ENCODE assay signal across 26 cellular contexts in genomic region chr2:111171337-111171930, GRCh38. TPM values are rescaled to one million over a fixed set of nuclear protein-coding genes. Genes with fewer than 3 reads are reported as not detected.
DNase-seq lines count a peak whose midpoint lies in the region; ATAC-seq and TF ChIP-seq lines count a peak whose summit lies in the region.
"Had no signal": no experiment of that assay in that cellular context is flagged by ENCODE, and none has a peak within 500 bp of the region (broad histone marks: within the 10 kb centered on the region; RNA-seq: fewer than 3 reads in every experiment).

No MANE protein-coding gene starts in this region.

- H3K23ac ChIP-seq in mesenchymal stem cell (ENCODE audit: low read length in 2 of 2): peak overlapping the region in 1 of 2 experiments; percentile 20

- H2BK120ac ChIP-seq in mesenchymal stem cell (ENCODE audit: low read depth, low read length): no peak overlapping the region

- WGBS in mesenchymal stem cell: 85% methylated on average over 10 of the region's 10 CpGs

- RAD21 ChIA-PET in HCT116 (lab: Charles Lee; ENCODE audit: low non-redundant PET in 1 of 2, low total read pairs in 2 of 2, uncharacterized antibody in 2 of 2, unreplicated experiment in 2 of 2): no interaction called here

- H2BK15ac ChIP-seq in mesenchymal stem cell (ENCODE audit: low read depth, poor library complexity, severe bottlenecking): no peak overlapping the region

- H3K4me3 ChIP-seq in BE2C (ENCODE audit: low read depth, low read length) (no peak overlapping the region), HCT116 (replicated peaks in 1 of 2; ENCODE audit: low read depth in 1 of 2, low read length in 2 of 2) (no peak overlapping the region), mesenchymal stem cell (ENCODE audit: insufficient read depth in 1 of 2, low read depth in 1 of 2, low read length in 2 of 2) (no peak overlapping the region)
- H3K4me3 ChIP-seq: HAP-1, prostate gland, sigmoid colon, transverse colon had no signal

- no peaks in the 10 kb centered on the region for H3K9me2 ChIP-seq in HCT116 (ENCODE audit: insufficient read depth)

- H4K20me1 ChIP-seq in HCT116 (ENCODE audit: insufficient read depth): no peaks in the 10 kb centered on the region

- H2AFZ ChIP-seq in HCT116 (ENCODE audit: low read depth, low read length, poor library complexity, severe bottlenecking) (no peak overlapping the region), mesenchymal stem cell (ENCODE audit: low read depth, low read length) (no peak overlapping the region)

- H3K79me1 ChIP-seq in mesenchymal stem cell (replicated peaks; ENCODE audit: low read length, poor library complexity, severe bottlenecking): peaks cover 2% of the 10 kb centered on the region

- no peaks in the 10 kb centered on the region for H3K79me2 ChIP-seq in HCT116 (ENCODE audit: insufficient read depth, low read length)

- H3K27me3 ChIP-seq in BE2C (no peaks in the 10 kb centered on the region), HCT116 (ENCODE audit: insufficient read depth, low read length) (no peaks in the 10 kb centered on the region), mesenchymal stem cell (ENCODE audit: control insufficient read depth in 1 of 2, insufficient read depth in 1 of 2, low read length in 2 of 2) (no peaks in the 10 kb centered on the region)
- H3K27me3 ChIP-seq: brain microvascular endothelial cell, transverse colon had no signal

- DNase-seq in BE2C: peak; percentile 13
- DNase-seq in HCT116 (ENCODE audit: low read depth, low spot score): no peak
- peak; percentile 58 for DNase-seq in astrocyte of the hippocampus (ENCODE audit: low read depth, low spot score)
- DNase-seq in mesenchymal stem cell: no peak
- no peak for DNase-seq in posterior vena cava (ENCODE audit: low spot score)
- DNase-seq in left cardiac atrium: no peak
- DNase-seq in ACHN: no peak
- DNase-seq: activated CD4-positive, alpha-beta memory T cell treated with anti-CD3 and anti-CD28 coated beads for 36 hours; activated naive CD4-positive, alpha-beta T cell treated with anti-CD3 and anti-CD28 coated beads, Interleukin-2, amount 50 U/mL, for 16 hours; brain microvascular endothelial cell; C1 segment of cervical spinal cord; DMS153; hippocampal formation; left colon; NCI-H1092; NCI-H1694; NCI-H446 treated with DMSO at 0.1 percent for 48 hours; sigmoid colon; stimulated activated CD4-positive, alpha-beta T cell treated with anti-CD3 and anti-CD28 coated beads, Interleukin-12 subunit alpha, Interleukin-12 subunit beta, amount 100 ng/mL, for 4 hours; stimulated activated CD4-positive, alpha-beta T cell treated with anti-CD3 and anti-CD28 coated beads, Interleukin-4, amount 100 ng/mL, for 24 hours; T-helper 2 cell; transverse colon had no signal

- in situ Hi-C loops in ACHN (cut with HindIII; ENCODE audit: low pct_ligation_motif_present, low pct_unique_long_range_greater_than_20kb, low sequenced_read_pairs): no loop called here

- no peak overlapping the region for H4K91ac ChIP-seq in mesenchymal stem cell (ENCODE audit: low read length)

- H2AK5ac ChIP-seq in mesenchymal stem cell (ENCODE audit: low read length, severe bottlenecking): no peak overlapping the region

- intact Hi-C loops in HCT116 (cut with micrococcal nuclease) (no loop called here), posterior vena cava (cut with DNase I) (no loop called here), left cardiac atrium (cut with DNase I) (no loop called here)

- CTCF ChIA-PET in HCT116 (lab: Charles Lee): no interaction called here

- no peak for TF ChIP-seq POLR2A in HCT116 (IDR thresholded peaks at IDR 0.05; ENCODE audit: borderline replicate concordance, extremely low read depth, insufficient read depth, insufficient read length)

- H2BK5ac ChIP-seq in mesenchymal stem cell (ENCODE audit: low read depth, low read length, poor library complexity, severe bottlenecking): no peak overlapping the region

- no peak for TF ChIP-seq RAD21 in HCT116 (IDR thresholded peaks at IDR 0.05; ENCODE audit: low read depth)

- H3K9ac ChIP-seq in HCT116 (ENCODE audit: low read length): no peak overlapping the region
- H3K9ac ChIP-seq in mesenchymal stem cell (ENCODE audit: low read length): no peak overlapping the region

- no peak overlapping the region for H2BK12ac ChIP-seq in mesenchymal stem cell (ENCODE audit: low read length in 2 of 2)

- H3K4me1 ChIP-seq in BE2C (no peaks in the 10 kb centered on the region), HCT116 (ENCODE audit: control insufficient read depth in 1 of 2, insufficient read depth in 2 of 2, low read length in 2 of 2) (peaks cover 32 to 42% of the 10 kb centered on the region in 2 experiments), mesenchymal stem cell (ENCODE audit: control insufficient read depth, insufficient read depth, low read depth, low read length) (peaks cover 15% of the 10 kb centered on the region)
- H3K4me1 ChIP-seq: HAP-1, prostate gland had no signal

- BruUV-seq in HCT116 (replicated peaks; lab: Mats Ljungman, UMichigan): no TSS peak

- H3K4me2 ChIP-seq in HCT116 (ENCODE audit: low read length) (peak overlapping the region; percentile 33), mesenchymal stem cell (ENCODE audit: low read length, poor library complexity, severe bottlenecking) (no peak overlapping the region)

- H4K8ac ChIP-seq in mesenchymal stem cell (ENCODE audit: low read length): peak overlapping the region; percentile 6

- H3K36me3 ChIP-seq in BE2C (no peaks in the 10 kb centered on the region; the same call in 1 of the 2 replicates), HCT116 (ENCODE audit: control insufficient read depth in 1 of 2, insufficient read depth in 2 of 2, low read length in 2 of 2) (no peaks in the 10 kb centered on the region; a peak in 1 of 4 replicates), mesenchymal stem cell (ENCODE audit: control insufficient read depth in 1 of 2, insufficient read depth in 2 of 2, low read depth in 1 of 2, low read length in 2 of 2) (no peaks in the 10 kb centered on the region)
- H3K36me3 ChIP-seq: brain microvascular endothelial cell, prostate gland, sigmoid colon, transverse colon had no signal

- H3K4ac ChIP-seq in mesenchymal stem cell (ENCODE audit: low read depth in 1 of 2, low read length in 2 of 2): no peak overlapping the region

- H3K18ac ChIP-seq in mesenchymal stem cell (ENCODE audit: low read depth in 1 of 2, low read length in 2 of 2): no peak overlapping the region

- no peak for ATAC-seq in HCT116
- ATAC-seq in GM19463 (IDR thresholded peaks at IDR 0.05; ENCODE audit: unreplicated experiment): no peak
- ATAC-seq in left cardiac atrium: no peak
- ATAC-seq: activated CD4-positive, CD25-positive, alpha-beta regulatory T cell treated with anti-CD3 and anti-CD28 coated beads, Interleukin-2, amount 50 U/mL, for 24 hours; left colon had no signal

- H3K14ac ChIP-seq in mesenchymal stem cell (ENCODE audit: low read length in 2 of 2): no peak overlapping the region

- H3K27ac ChIP-seq in HCT116 (ENCODE audit: low read depth, low read length) (no peak overlapping the region), mesenchymal stem cell (ENCODE audit: low read length, poor library complexity, severe bottlenecking) (no peak overlapping the region)
- H3K27ac ChIP-seq: brain microvascular endothelial cell, prostate gland, sigmoid colon, transverse colon had no signal

- POLR2A ChIA-PET in HCT116 (lab: Charles Lee): no interaction called here

- H3K9me3 ChIP-seq in BE2C (no peaks in the 10 kb centered on the region), HCT116 (ENCODE audit: control insufficient read depth in 1 of 2, insufficient read depth in 1 of 2, low read depth in 1 of 2, low read length in 2 of 2) (no peaks in the 10 kb centered on the region), mesenchymal stem cell (ENCODE audit: control insufficient read depth, low read length) (no peaks in the 10 kb centered on the region)
- H3K9me3 ChIP-seq: HAP-1, prostate gland, sigmoid colon, transverse colon had no signal

- TF ChIP-seq CTCF in BE2C (IDR thresholded peaks at IDR 0.05; ENCODE audit: low read depth, low read length) (no peak), HCT116 (IDR thresholded peaks at IDR 0.05 in 2 of 3, conservative IDR thresholded peaks at IDR 0.05 in 1 of 3; ENCODE audit: borderline replicate concordance in 1 of 3, insufficient read depth in 1 of 3, low read depth in 2 of 3, low read length in 2 of 3) (no peak)

TF ChIP-seq in HCT116, 20 proteins besides CTCF, POLR2A, EP300 and RAD21:
- TF ChIP-seq POLR2AphosphoS5 (IDR thresholded peaks at IDR 0.05; ENCODE audit: low read depth, low read length) (no peak), CBX3 (IDR thresholded peaks at IDR 0.05; ENCODE audit: low read depth) (no peak), FOSL1 (IDR thresholded peaks at IDR 0.05; ENCODE audit: low read depth) (peak; percentile 43; the same call in 1 of the 2 replicates)

RNA-seq across cellular contexts. Expression of gene BCL2L11, which starts 50.7 kb away (rescaled TPM):
- 9.3 TPM for polyA plus RNA-seq in BE2C (2012; ENCODE audit: insufficient read depth, insufficient read length, low read depth)
- 17.8 TPM for total RNA-seq in HCT116 (2021; ENCODE audit: unreplicated experiment)
- 6.8 and 7.9 TPM in 2 replicates for polyA plus RNA-seq in HCT116 (2012)
- 2.5 TPM for polyA plus RNA-seq in mesenchymal stem cell (2013, experiment 1 of 2)
- polyA plus RNA-seq in mesenchymal stem cell (2013, experiment 2 of 2): 2.2 TPM
- total RNA-seq in posterior vena cava: 10 to 100 TPM in 1 of 2 donors, 1 to 10 TPM in 1; 4.1 to 10.4 TPM
- total RNA-seq in left cardiac atrium: 1 to 10 TPM; 4.6 to 9.2 TPM

Comparison
In these comparisons a context has a peak if more than half of its experiments do, and no peak if none do; other contexts are left out.
1. DNase-seq: peak in BE2C (single experiment) and astrocyte of the hippocampus (single experiment); none in HCT116 (single experiment), mesenchymal stem cell (single experiment), posterior vena cava (single experiment), left cardiac atrium (single experiment) and ACHN (single experiment).